ENCODE assay signal across 9 cellular contexts in genomic region chr1:40860706-40861226, GRCh38. TPM values are rescaled to one million over a fixed set of nuclear protein-coding genes. Genes with fewer than 3 reads are reported as not detected.
DNase-seq lines count a peak whose midpoint lies in the region; ATAC-seq, FAIRE-seq and TF ChIP-seq lines count a peak whose summit lies in the region.
"Had no signal": no experiment of that assay in that cellular context is flagged by ENCODE, and none has a peak within 500 bp of the region (broad histone marks: within the 10 kb centered on the region; RNA-seq: fewer than 3 reads in every experiment).

No MANE protein-coding gene starts in this region.

- no peak for FAIRE-seq in GM12891 (lab: Jason Lieb, UNC)

- H3K4me3 Mint-ChIP-seq in CD4-positive, alpha-beta T cell: peak overlapping the region; percentile 94

- H3K4me1 ChIP-seq in neutrophil (ENCODE audit: control insufficient read depth in 1 of 2, insufficient read depth in 1 of 2, low read depth in 1 of 2, low read length in 1 of 2): peaks cover 28 to 35% of the 10 kb centered on the region in 2 experiments

- H3K27ac ChIP-seq in CD4-positive, alpha-beta T cell (ENCODE audit: low read depth, low read length): no peak overlapping the region
- peak overlapping the region; percentile 80 for H3K27ac ChIP-seq in neutrophil

- H3K27ac Mint-ChIP-seq in CD4-positive, alpha-beta T cell: peak overlapping the region; percentile 89

- no peak for ATAC-seq in CD4-positive, alpha-beta T cell (ENCODE audit: poor library complexity)
- ATAC-seq in GM21723 (IDR thresholded peaks at IDR 0.05; ENCODE audit: unreplicated experiment): no peak

- H3K36me3 ChIP-seq in neutrophil: no peaks in the 10 kb centered on the region

- no peak for TF ChIP-seq POLR2A in GM12891 (IDR thresholded peaks at IDR 0.05; ENCODE audit: low read depth, low read length)

- no peaks in the 10 kb centered on the region for H3K9me3 ChIP-seq in CD4-positive, alpha-beta T cell (ENCODE audit: control insufficient read depth, low read length)
- H3K9me3 ChIP-seq in neutrophil: no peaks in the 10 kb centered on the region

- DNase-seq in CD4-positive, alpha-beta T cell: no peak
- DNase-seq in SIG-M5 treated with dmso at 0.1 percent for 504 hours (lab: John Stamatoyannopoulos, UW; ENCODE audit: unreplicated experiment): peak; percentile 95
- no peak for DNase-seq in fibroblast of pulmonary artery (ENCODE audit: low read depth)
- DNase-seq in GM12891 (ENCODE audit: insufficient read length, low spot score): no peak
- DNase-seq in NCI-H748 treated with DMSO at 0.1 percent for 48 hours (lab: John Stamatoyannopoulos, UW): no peak
- no peak for DNase-seq in GM10248 (ENCODE audit: extremely low spot score)
- DNase-seq: MM.1S had no signal

- peak overlapping the region; percentile 40 for H3K4me3 ChIP-seq in fibroblast of pulmonary artery (replicated peaks; ENCODE audit: low read depth, low read length)
- peak overlapping the region; percentile 71 to 84 for H3K4me3 ChIP-seq in neutrophil (ENCODE audit: low read depth in 1 of 2, low read length in 1 of 2)

- TF ChIP-seq CTCF in CD4-positive, alpha-beta T cell (IDR thresholded peaks at IDR 0.05): no peak
- TF ChIP-seq CTCF in fibroblast of pulmonary artery (IDR thresholded peaks at IDR 0.05; ENCODE audit: low read length, missing control alignments) (no peak), neutrophil (IDR thresholded peaks at IDR 0.05) (no peak), GM10248 (IDR thresholded peaks at IDR 0.05; ENCODE audit: control extremely low read depth, extremely low read depth, low read depth, missing control alignments) (no peak)

- no peaks in the 10 kb centered on the region for H3K36me3 Mint-ChIP-seq in CD4-positive, alpha-beta T cell (ENCODE audit: low read depth)

- H3K4me1 Mint-ChIP-seq in CD4-positive, alpha-beta T cell (ENCODE audit: low read depth): peaks cover 24% of the 10 kb centered on the region

- no peaks in the 10 kb centered on the region for H3K9me3 Mint-ChIP-seq in CD4-positive, alpha-beta T cell

- CTCF ChIA-PET in CD4-positive, alpha-beta T cell (lab: Charles Lee): interaction anchor here (1.4 to 1.5 kb wide), 2 partner anchors 11 to 88 kb away, joined by 4 to 6 read pairs; no protein-coding TSS in a partner anchor
- CTCF ChIA-PET in GM10248 (lab: Yijun Ruan, JAX): interaction anchor here (0.8 to 6.0 kb wide), 4 partner anchors 10 to 116 kb away, joined by 3 to 57 read pairs (median 18); no protein-coding TSS in a partner anchor

- no peaks in the 10 kb centered on the region for H3K27me3 Mint-ChIP-seq in CD4-positive, alpha-beta T cell

- intact Hi-C loops in CD4-positive, alpha-beta T cell (cut with DNase I, micrococcal nuclease): loop anchor here in 1 of 2 experiments (5.0 kb wide), 2 partner anchors 193 to 1907 kb away; partner anchors contain the start of genes C1orf50, P3H1 and RIMS3

- POLR2A ChIA-PET in CD4-positive, alpha-beta T cell (lab: Charles Lee): interaction anchor here (0.7 to 4.0 kb wide), 10 partner anchors 8 to 380 kb away, joined by 6 to 96 read pairs (median 14); partner anchors contain the start of genes CTPS1 and NFYC
- POLR2A ChIA-PET in GM10248 (lab: Yijun Ruan, JAX): no interaction called here

- no peaks in the 10 kb centered on the region for H3K27me3 ChIP-seq in CD4-positive, alpha-beta T cell (ENCODE audit: control insufficient read depth, insufficient read depth, low read length)
- H3K27me3 ChIP-seq in neutrophil: no peaks in the 10 kb centered on the region

TF ChIP-seq in GM12891, 5 proteins besides CTCF, POLR2A, EP300 and RAD21:
- no peak for TF ChIP-seq POU2F2 (IDR thresholded peaks at IDR 0.05; ENCODE audit: low read depth, low read length)
- no peak for TF ChIP-seq PAX5 (IDR thresholded peaks at IDR 0.05; ENCODE audit: insufficient read depth, low read length, severe bottlenecking)
- TF ChIP-seq SPI1 (IDR thresholded peaks at IDR 0.05; ENCODE audit: low read depth, low read length): no peak
- no peak for TF ChIP-seq TAF1 (IDR thresholded peaks at IDR 0.05; ENCODE audit: low read depth, low read length)
- TF ChIP-seq POLR2AphosphoS5 (IDR thresholded peaks at IDR 0.05; ENCODE audit: low read depth, low read length): no peak

RNA-seq across cellular contexts. Expression of gene CITED4, which starts 1.4 kb away (rescaled TPM):
- 10 to 100 TPM; 51.6 to 52.0 TPM for total RNA-seq in CD4-positive, alpha-beta T cell
- not detected for polyA plus RNA-seq in GM12891 (2012; ENCODE audit: low read depth, missing spikeins)
